ENCODE assay signal across 23 cellular contexts in genomic region chr3:50044976-50045375, GRCh38.
"Had no signal": no experiment of that assay in that cellular context is flagged by ENCODE, and none has a peak within 500 bp of the region (broad histone marks: within the 10 kb centered on the region; RNA-seq: fewer than 3 reads in every experiment).

No MANE protein-coding gene starts in this region.

- H3K4me1 Mint-ChIP-seq: natural killer cell, neural progenitor cell had no signal

- DNase-seq: activated CD4-positive, alpha-beta T cell treated with anti-CD3 and anti-CD28 coated beads, Interleukin-2, amount 50 U/mL, for 1 hour; activated CD4-positive, CD25-positive, alpha-beta regulatory T cell treated with anti-CD3 and anti-CD28 coated beads, Interleukin-2, amount 50 U/mL, for 72 hours; activated CD8-positive, alpha-beta memory T cell treated with anti-CD3 and anti-CD28 coated beads, Interleukin-2, amount 50 U/mL, for 4 hours; activated naive CD4-positive, alpha-beta T cell treated with anti-CD3 and anti-CD28 coated beads, Interleukin-2, amount 10 ng/mL, durations not matched to agents 7 days and 5 days; activated T-cell treated with anti-CD3 and anti-CD28 coated beads, Interleukin-2, amount 50 U/mL, for 48 hours; anterior cingulate cortex; colonic mucosa; effector memory CD4-positive, alpha-beta T cell; islet precursor cell; left ventricle myocardium inferior; mesendoderm; natural killer cell; occipital lobe; posterior cingulate gyrus; right cardiac atrium; spleen; substantia nigra; T-helper 17 cell; T1000; uterus had no signal

- H3K4me2 ChIP-seq: neural progenitor cell had no signal

- H3K4me1 ChIP-seq: colonic mucosa, neural progenitor cell, spleen, uterus had no signal

- H2AFZ ChIP-seq: neural progenitor cell had no signal

- H3K9ac ChIP-seq: neural progenitor cell had no signal

- H3K4me3 Mint-ChIP-seq: activated naive CD4-positive, alpha-beta T cell treated with anti-CD3 and anti-CD28 coated beads, Interleukin-2, amount 10 ng/mL, durations not matched to agents 7 days and 5 days; natural killer cell; neural progenitor cell; stimulated activated naive CD8-positive, alpha-beta T cell treated with anti-CD3 and anti-CD28 coated beads, Interleukin-15, Interleukin-2, amounts not matched to agents 100 ng/mL and 50 ng/mL, for 24 hours; T-helper 17 cell; type B pancreatic cell had no signal

- H3K36me3 Mint-ChIP-seq: natural killer cell had no signal

- H3K27me3 ChIP-seq: colonic mucosa, neural progenitor cell, spleen, uterus had no signal

- H3K27ac ChIP-seq: colonic mucosa, left ventricle myocardium inferior, neural progenitor cell, spleen, uterus had no signal

- H3K9me3 ChIP-seq: colonic mucosa, left ventricle myocardium inferior, spleen, uterus had no signal

- H3K27ac Mint-ChIP-seq: activated naive CD4-positive, alpha-beta T cell treated with anti-CD3 and anti-CD28 coated beads, Interleukin-2, amount 10 ng/mL, durations not matched to agents 7 days and 5 days; natural killer cell; neural progenitor cell; T-helper 17 cell; type B pancreatic cell had no signal

- H3K27me3 Mint-ChIP-seq: activated naive CD4-positive, alpha-beta T cell treated with anti-CD3 and anti-CD28 coated beads, Interleukin-2, amount 10 ng/mL, durations not matched to agents 7 days and 5 days; stimulated activated naive CD8-positive, alpha-beta T cell treated with anti-CD3 and anti-CD28 coated beads, Interleukin-15, Interleukin-2, amounts not matched to agents 100 ng/mL and 50 ng/mL, for 24 hours; T-helper 17 cell; type B pancreatic cell had no signal

- H3K9me3 Mint-ChIP-seq: activated naive CD4-positive, alpha-beta T cell treated with anti-CD3 and anti-CD28 coated beads, Interleukin-2, amount 10 ng/mL, durations not matched to agents 7 days and 5 days; natural killer cell; neural progenitor cell; stimulated activated naive CD8-positive, alpha-beta T cell treated with anti-CD3 and anti-CD28 coated beads, Interleukin-15, Interleukin-2, amounts not matched to agents 100 ng/mL and 50 ng/mL, for 24 hours; type B pancreatic cell had no signal

- ATAC-seq: natural killer cell, right cardiac atrium, T-helper 17 cell had no signal
